8 cellular contexts compared by ENCODE assay signal in the genomic region with DNA sequence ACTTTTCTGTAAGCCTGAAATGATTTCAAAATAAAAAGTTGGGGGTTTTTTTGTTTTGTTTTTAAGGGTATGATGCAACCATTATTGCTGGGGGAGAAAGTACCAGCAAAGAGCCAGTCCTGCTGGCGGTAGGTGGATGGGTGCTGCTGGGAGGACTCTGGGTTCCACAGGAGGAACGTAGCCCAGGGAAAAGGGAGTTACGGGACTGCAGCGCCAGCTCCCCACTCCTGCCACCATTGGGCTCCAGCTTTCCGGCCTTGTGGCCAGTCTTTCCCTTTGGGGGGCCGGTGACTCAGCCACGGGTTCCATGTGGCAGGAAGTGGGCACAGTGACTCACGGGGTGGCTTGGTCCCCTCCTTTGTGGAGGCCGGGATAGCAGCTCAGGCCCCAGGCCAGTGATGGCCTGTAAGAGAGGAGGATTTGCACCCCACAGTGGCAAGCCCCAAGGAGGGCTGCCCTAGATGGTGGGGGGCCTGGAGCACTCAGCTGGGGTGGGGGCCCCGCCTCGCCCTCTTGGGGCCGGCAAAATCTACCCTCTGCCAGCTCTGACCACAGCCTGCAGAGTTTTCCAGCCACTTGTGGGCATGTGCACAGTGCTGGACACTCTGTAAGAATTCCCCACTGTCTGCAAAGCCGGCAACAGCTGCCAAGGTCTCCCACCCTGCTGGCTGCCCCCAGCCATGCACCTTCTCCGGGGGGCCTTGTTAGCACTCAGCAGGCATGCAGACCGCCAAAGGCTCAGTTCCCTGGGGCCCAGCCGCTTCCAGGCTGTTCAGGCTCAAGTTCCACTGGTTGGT. TPM values are rescaled to one million over a fixed set of nuclear protein-coding genes. Genes with fewer than 3 reads are reported as not detected.
DNase-seq lines count a peak whose midpoint lies in the region; ATAC-seq and TF ChIP-seq lines count a peak whose summit lies in the region.

No MANE protein-coding gene starts in this region.

- DNase-seq in cardiac muscle cell (ENCODE audit: low read depth in 1 of 2, low spot score in 1 of 2), result peak in 1 of 2 donors; percentile 72
- no peak for DNase-seq in Right ventricle myocardium inferior (ENCODE audit: missing footprints)
- peak; percentile 68 to 71 for DNase-seq in SW 1271 (lab: John Stamatoyannopoulos, UW)
- DNase-seq in fibroblast of the aortic adventitia (ENCODE audit: low read depth), result peak; percentile 64
- no peak for DNase-seq in transverse colon
- no peak for DNase-seq in left lobe of liver (ENCODE audit: low spot score)
- DNase-seq in activated T-helper 1 cell treated with anti-CD3 and anti-CD28 coated beads, Interleukin-12 subunit alpha, Interleukin-12 subunit beta, Interleukin-2, Interleukin-4 antibody, amounts not matched to agents 30 ng/mL and 10 ng/mL and 1 ng/mL, durations not matched to agents 14 hours and 24 hours and 36 hours (ENCODE audit: low spot score), result no peak

- in situ Hi-C loops in transverse colon (cut with MboI; ENCODE audit: low pct_ligation_motif_present in 1 of 4, low pct_unique_long_range_greater_than_20kb in 1 of 4, low sequenced_read_pairs in 3 of 4), result no loop called here

- H3K4me3 ChIP-seq in cardiac muscle cell (no peak overlapping the region), fibroblast of the aortic adventitia (ENCODE audit: low read depth, low read length) (no peak overlapping the region), transverse colon (no peak overlapping the region)

- TF ChIP-seq POLR2A in transverse colon (IDR thresholded peaks at IDR 0.05), result no peak

- no peak for ATAC-seq in Right ventricle myocardium inferior
- ATAC-seq in left lobe of liver, result no peak
- ATAC-seq in GM18870 (IDR thresholded peaks at IDR 0.05; ENCODE audit: unreplicated experiment), result no peak

- 75 to 85% methylated on average over 6 to 16 of the region's 16 CpGs for WGBS in transverse colon (ENCODE audit: low coverage in 1 of 2), 2 donors

- no peaks in the 10 kb centered on the region for H3K27me3 Mint-ChIP-seq in activated T-helper 1 cell treated with anti-CD3 and anti-CD28 coated beads, Interleukin-12 subunit alpha, Interleukin-12 subunit beta, Interleukin-2, Interleukin-4 antibody, amounts not matched to agents 30 ng/mL and 10 ng/mL and 1 ng/mL, durations not matched to agents 14 hours and 24 hours and 36 hours (ENCODE audit: insufficient read depth)

- no peaks in the 10 kb centered on the region for H3K9me3 Mint-ChIP-seq in activated T-helper 1 cell treated with anti-CD3 and anti-CD28 coated beads, Interleukin-12 subunit alpha, Interleukin-12 subunit beta, Interleukin-2, Interleukin-4 antibody, amounts not matched to agents 30 ng/mL and 10 ng/mL and 1 ng/mL, durations not matched to agents 14 hours and 24 hours and 36 hours

- H3K4me1 ChIP-seq in cardiac muscle cell (ENCODE audit: low read depth), result peaks cover 4% of the 10 kb centered on the region
- H3K4me1 ChIP-seq in transverse colon, result peaks cover 0 to 25% (median 8%) of the 10 kb centered on the region in 4 donors

- no peak for TF ChIP-seq EP300 in transverse colon (IDR thresholded peaks at IDR 0.05; ENCODE audit: low read depth)

- no peak overlapping the region for H3K27ac Mint-ChIP-seq in activated T-helper 1 cell treated with anti-CD3 and anti-CD28 coated beads, Interleukin-12 subunit alpha, Interleukin-12 subunit beta, Interleukin-2, Interleukin-4 antibody, amounts not matched to agents 30 ng/mL and 10 ng/mL and 1 ng/mL, durations not matched to agents 14 hours and 24 hours and 36 hours

- peak; percentile 3 for TF ChIP-seq CTCF in cardiac muscle cell (IDR thresholded peaks at IDR 0.05; ENCODE audit: low read depth, low read length)
- TF ChIP-seq CTCF in fibroblast of the aortic adventitia (IDR thresholded peaks at IDR 0.05; ENCODE audit: insufficient read depth, low read length), result no peak
- TF ChIP-seq CTCF in transverse colon (IDR thresholded peaks at IDR 0.05), result no peak

- no peak overlapping the region for H3K27ac ChIP-seq in cardiac muscle cell
- peak overlapping the region in 3 of 4 donors; percentile 3 to 38 (median 4) for H3K27ac ChIP-seq in transverse colon

- no peak overlapping the region for H3K4me3 Mint-ChIP-seq in activated T-helper 1 cell treated with anti-CD3 and anti-CD28 coated beads, Interleukin-12 subunit alpha, Interleukin-12 subunit beta, Interleukin-2, Interleukin-4 antibody, amounts not matched to agents 30 ng/mL and 10 ng/mL and 1 ng/mL, durations not matched to agents 14 hours and 24 hours and 36 hours

- H3K4me1 Mint-ChIP-seq in activated T-helper 1 cell treated with anti-CD3 and anti-CD28 coated beads, Interleukin-12 subunit alpha, Interleukin-12 subunit beta, Interleukin-2, Interleukin-4 antibody, amounts not matched to agents 30 ng/mL and 10 ng/mL and 1 ng/mL, durations not matched to agents 14 hours and 24 hours and 36 hours (ENCODE audit: low read depth), result peaks cover 36% of the 10 kb centered on the region

- intact Hi-C loops in Right ventricle myocardium inferior (cut with DNase I) (no loop called here), transverse colon (cut with DNase I; ENCODE audit: low total_unique reads) (no loop called here)
- intact Hi-C loops in activated T-helper 1 cell treated with anti-CD3 and anti-CD28 coated beads, Interleukin-12 subunit alpha, Interleukin-12 subunit beta, Interleukin-2, Interleukin-4 antibody, amounts not matched to agents 30 ng/mL and 10 ng/mL and 1 ng/mL, durations not matched to agents 14 hours and 24 hours and 36 hours (cut with micrococcal nuclease), result no loop called here

- no peaks in the 10 kb centered on the region for H3K9me3 ChIP-seq in cardiac muscle cell (ENCODE audit: low read depth)
- no peaks in the 10 kb centered on the region for H3K9me3 ChIP-seq in transverse colon

- H3K36me3 ChIP-seq in cardiac muscle cell (no peaks in the 10 kb centered on the region), transverse colon (no peaks in the 10 kb centered on the region)

- no peaks in the 10 kb centered on the region for H3K27me3 ChIP-seq in cardiac muscle cell
- H3K27me3 ChIP-seq in transverse colon, result no peaks in the 10 kb centered on the region

- H3K36me3 Mint-ChIP-seq in activated T-helper 1 cell treated with anti-CD3 and anti-CD28 coated beads, Interleukin-12 subunit alpha, Interleukin-12 subunit beta, Interleukin-2, Interleukin-4 antibody, amounts not matched to agents 30 ng/mL and 10 ng/mL and 1 ng/mL, durations not matched to agents 14 hours and 24 hours and 36 hours (ENCODE audit: low read depth), result no peaks in the 10 kb centered on the region

RNA-seq across cellular contexts. Expression of a gene that starts 30.4 kb away (rescaled TPM):
- 51.7 and 59.0 TPM in 2 replicates for total RNA-seq in cardiac muscle cell
- 33.3 and 45.5 TPM in 2 replicates for polyA plus RNA-seq in cardiac muscle cell
- 12.2 TPM for total RNA-seq in Right ventricle myocardium inferior
- 26.0 and 50.6 TPM in 2 replicates for total RNA-seq in fibroblast of the aortic adventitia (ENCODE audit: low replicate concordance)
- total RNA-seq in transverse colon, result 100 to 1,000 TPM in 1 of 4 donors, 10 to 100 TPM in 3; 22.3 to 230 (median 37.6) TPM
- 2.7 TPM for total RNA-seq in left lobe of liver
- 75.4 and 76.3 TPM in 2 replicates for total RNA-seq in activated T-helper 1 cell treated with anti-CD3 and anti-CD28 coated beads, Interleukin-12 subunit alpha, Interleukin-12 subunit beta, Interleukin-2, Interleukin-4 antibody, amounts not matched to agents 30 ng/mL and 10 ng/mL and 1 ng/mL, durations not matched to agents 14 hours and 24 hours and 36 hours

RNA-seq across cellular contexts. Expression of a gene that starts 49.0 kb away (rescaled TPM):
- total RNA-seq in cardiac muscle cell (52.5 and 64.7 TPM in 2 replicates), Right ventricle myocardium inferior (16.7 TPM), fibroblast of the aortic adventitia (ENCODE audit: low replicate concordance) (13.9 and 40.2 TPM in 2 replicates), transverse colon (10 to 100 TPM; 32.1 to 77.6 (median 60.1) TPM), left lobe of liver (9.1 TPM)
- 46.7 and 50.7 TPM in 2 replicates for polyA plus RNA-seq in cardiac muscle cell
- 71.9 and 73.5 TPM in 2 replicates for total RNA-seq in activated T-helper 1 cell treated with anti-CD3 and anti-CD28 coated beads, Interleukin-12 subunit alpha, Interleukin-12 subunit beta, Interleukin-2, Interleukin-4 antibody, amounts not matched to agents 30 ng/mL and 10 ng/mL and 1 ng/mL, durations not matched to agents 14 hours and 24 hours and 36 hours

Comparison
In these comparisons a context has a peak if more than half of its experiments do, and no peak if none do; other contexts are left out.
1. DNase-seq: peak in SW 1271 (2 of 2) and fibroblast of the aortic adventitia (single experiment); none in Right ventricle myocardium inferior (single experiment), transverse colon (single experiment), left lobe of liver (single experiment) and activated T-helper 1 cell treated with anti-CD3 and anti-CD28 coated beads, Interleukin-12 subunit alpha, Interleukin-12 subunit beta, Interleukin-2, Interleukin-4 antibody, amounts not matched to agents 30 ng/mL and 10 ng/mL and 1 ng/mL, durations not matched to agents 14 hours and 24 hours and 36 hours (single experiment).